18 cellular contexts compared by ENCODE assay signal in genomic region chr1:25469177-25469576, GRCh38. TPM values are rescaled to one million over a fixed set of nuclear protein-coding genes. Genes with fewer than 3 reads are reported as not detected.
DNase-seq lines count a peak whose midpoint lies in the region; ATAC-seq and TF ChIP-seq lines count a peak whose summit lies in the region.
"Had no signal": no experiment of that assay in that cellular context is flagged by ENCODE, and none has a peak within 500 bp of the region (broad histone marks: within the 10 kb centered on the region; RNA-seq: fewer than 3 reads in every experiment).

No MANE protein-coding gene starts in this region.

- no peak for ATAC-seq in GM21526 (IDR thresholded peaks at IDR 0.05; ENCODE audit: low FRiP score, unreplicated experiment)
- ATAC-seq: body of pancreas, left colon, Right ventricle myocardium inferior had no signal

- H3K4me3 ChIP-seq in AG10803 (ENCODE audit: low read length) = no peak overlapping the region
- H3K4me3 ChIP-seq: body of pancreas, thoracic aorta had no signal

- peak; percentile 18 for DNase-seq in AG10803 (ENCODE audit: low read depth)
- peak; percentile 84 for DNase-seq in HCEC 1CT
- DNase-seq in amniotic epithelial cell (ENCODE audit: low read depth) = peak; percentile 61
- peak; percentile 20 for DNase-seq in glomerular endothelial cell (ENCODE audit: extremely low read depth, low read depth, low spot score)
- no peak for DNase-seq in NCI-H1092 (lab: John Stamatoyannopoulos, UW)
- DNase-seq in superior temporal gyrus (ENCODE audit: extremely low spot score) = no peak
- no peak for DNase-seq in NCI-H187 treated with DMSO at 0.1 percent for 48 hours (lab: John Stamatoyannopoulos, UW)
- DNase-seq: activated CD4-positive, alpha-beta T cell treated with anti-CD3 and anti-CD28 coated beads for 48 hours; body of pancreas; left colon; NCI-H2081 treated with DMSO at 0.1 percent for 48 hours; NCI-H82; stimulated activated CD4-positive, alpha-beta T cell treated with anti-CD3 and anti-CD28 coated beads, Interleukin-15, amount 100 ng/mL, for 24 hours had no signal

- no peak for TF ChIP-seq CTCF in AG10803 (conservative IDR thresholded peaks at IDR 0.05; ENCODE audit: low read length)

RNA-seq across cellular contexts. Expression of gene MACO1, which starts 38.5 kb away (rescaled TPM):
- 16.7 and 18.6 TPM in 2 replicates for total RNA-seq in glomerular endothelial cell

RNA-seq across cellular contexts. Expression of gene RHCE, which starts 48.6 kb away (rescaled TPM):
- 0.41 TPM in 1 of 2 replicates, not detected in the other for total RNA-seq in glomerular endothelial cell
- total RNA-seq: B cell; T-helper 2 cell treated with Interferon-gamma antibody and Interleukin-4, amounts not matched to agents 100 ng/mL and 5 ng/mL, for 36 hours; thoracic aorta had no signal

Comparison
In these comparisons a context has a peak if more than half of its experiments do, and no peak if none do; other contexts are left out.
1. DNase-seq: peak in AG10803 (single experiment), HCEC 1CT (single experiment), amniotic epithelial cell (single experiment) and glomerular endothelial cell (single experiment); none in NCI-H1092 (single experiment), superior temporal gyrus (single experiment) and NCI-H187 treated with DMSO at 0.1 percent for 48 hours (single experiment).